In the genomic region with DNA sequence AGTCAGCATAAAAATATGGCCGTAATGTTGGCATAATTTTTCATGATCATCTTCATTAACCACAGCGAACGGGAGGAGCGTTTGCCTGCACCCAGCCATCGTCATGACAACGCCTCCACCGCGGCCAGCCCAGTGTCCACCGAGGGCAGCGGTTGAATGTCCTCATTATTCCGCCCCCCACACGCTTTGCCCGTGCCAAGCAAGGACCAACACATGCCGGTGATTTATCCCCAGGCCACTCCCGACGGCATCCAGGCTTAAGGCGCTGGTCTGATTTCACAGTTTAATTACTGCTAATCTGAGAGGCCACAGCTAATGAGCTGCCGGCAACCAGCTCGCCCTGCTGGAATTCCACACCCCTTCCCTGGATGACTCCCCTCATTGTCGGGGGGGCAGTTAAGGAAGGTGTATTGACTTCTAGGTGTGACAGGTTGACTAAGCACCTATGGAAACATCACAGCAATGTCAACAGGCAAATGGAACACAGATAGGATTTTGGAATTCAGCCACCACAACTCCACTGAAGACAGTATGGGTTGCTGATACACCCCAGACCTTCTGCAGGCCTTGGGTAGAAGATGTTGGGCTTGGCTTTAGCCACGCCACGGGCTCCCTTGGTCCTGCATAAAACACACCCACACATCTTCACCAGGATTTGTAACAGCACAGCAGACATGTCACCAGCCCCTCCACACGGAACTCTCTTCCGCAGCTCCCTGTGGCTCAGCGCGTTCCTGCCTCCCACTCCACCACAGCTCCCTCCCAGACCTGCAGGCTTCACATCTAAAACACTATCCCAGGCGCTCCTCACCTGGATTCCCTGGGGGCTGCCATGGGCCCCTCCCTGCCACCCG, we compare ENCODE assay signal across 23 cellular contexts.
DNase-seq lines count a peak whose midpoint lies in the region; ATAC-seq, FAIRE-seq and TF ChIP-seq lines count a peak whose summit lies in the region.
"Had no signal": no experiment of that assay in that cellular context is flagged by ENCODE, and none has a peak within 500 bp of the region (broad histone marks: within the 10 kb centered on the region; RNA-seq: fewer than 3 reads in every experiment).

No MANE protein-coding gene starts in this region.

- H4K20me1 ChIP-seq in astrocyte (ENCODE audit: insufficient read depth, low read length): no peaks in the 10 kb centered on the region

- DNase-seq in NCI-H2029 (lab: John Stamatoyannopoulos, UW): peak; percentile 2
- DNase-seq in NCI-H2029 treated with DMSO at 0.1 percent for 48 hours (lab: John Stamatoyannopoulos, UW): no peak
- peak; percentile 60 to 72 for DNase-seq in NCI-H2081 (lab: John Stamatoyannopoulos, UW)
- DNase-seq in astrocyte (ENCODE audit: low read depth): no peak
- peak; percentile 62 for DNase-seq in posterior vena cava (ENCODE audit: low spot score)
- DNase-seq in NK-92 treated with Interleukin-12 subunit alpha and Interleukin-12 subunit beta, amount 100 ng/mL, for 24 hours (lab: John Stamatoyannopoulos, UW): no peak
- DNase-seq in activated T-cell treated with anti-CD3 and anti-CD28 coated beads, Interleukin-2, amount 50 U/mL, for 1 hour: no peak
- no peak for DNase-seq in activated T-cell treated with anti-CD3 and anti-CD28 coated beads, Interleukin-2, amount 50 U/mL, for 72 hours
- DNase-seq: activated CD4-positive, alpha-beta T cell treated with anti-CD3 and anti-CD28 coated beads, Interleukin-2, amount 10 ng/mL, durations not matched to agents 24 days and 14 days; activated CD8-positive, alpha-beta memory T cell treated with anti-CD3 and anti-CD28 coated beads, Interleukin-2, amount 10 ng/mL, durations not matched to agents 7 days and 5 days; activated naive CD4-positive, alpha-beta T cell treated with anti-CD3 and anti-CD28 coated beads, Interleukin-2, amount 50 U/mL, for 16 hours; cortex of kidney; DND-41; GM23248; NCI-H2107; stimulated activated CD4-positive, alpha-beta T cell treated with anti-CD3 and anti-CD28 coated beads, Interleukin-4, amount 100 ng/mL, for 1 hour had no signal

- no peaks in the 10 kb centered on the region for H3K36me3 ChIP-seq in astrocyte (ENCODE audit: insufficient read depth, low read length)
- H3K36me3 ChIP-seq: cardiac muscle cell had no signal

- no peaks in the 10 kb centered on the region for H3K79me2 ChIP-seq in astrocyte (ENCODE audit: insufficient read depth, low read length)

- no peak overlapping the region for H3K4me3 Mint-ChIP-seq in astrocyte (ENCODE audit: unreplicated experiment)
- no peak overlapping the region for H3K4me3 Mint-ChIP-seq in activated T-cell treated with anti-CD3 and anti-CD28 coated beads, Interleukin-2, amount 50 U/mL, for 72 hours
- H3K4me3 Mint-ChIP-seq: activated CD4-positive, alpha-beta T cell treated with anti-CD3 and anti-CD28 coated beads, Interleukin-2, amount 10 ng/mL, durations not matched to agents 24 days and 14 days; activated CD8-positive, alpha-beta memory T cell treated with anti-CD3 and anti-CD28 coated beads, Interleukin-2, amount 10 ng/mL, durations not matched to agents 7 days and 5 days; B cell; stimulated activated memory B cell treated with anti-CD40 and anti-IgM and Interleukin-4, amounts not matched to agents 10 μg/mL and 1 μg/mL and 100 μg/mL, for 72 hours; T-helper 2 cell treated with Interferon-gamma antibody and Interleukin-4, amounts not matched to agents 5 μg/mL and 100 μg/mL, for 36 hours had no signal

- no peaks in the 10 kb centered on the region for H3K27me3 Mint-ChIP-seq in astrocyte (ENCODE audit: low read depth, unreplicated experiment)
- H3K27me3 Mint-ChIP-seq in activated T-cell treated with anti-CD3 and anti-CD28 coated beads, Interleukin-2, amount 50 U/mL, for 72 hours (ENCODE audit: low read depth): peaks cover 9% of the 10 kb centered on the region
- H3K27me3 Mint-ChIP-seq: activated CD4-positive, alpha-beta T cell treated with anti-CD3 and anti-CD28 coated beads, Interleukin-2, amount 10 ng/mL, durations not matched to agents 24 days and 14 days; activated CD8-positive, alpha-beta memory T cell treated with anti-CD3 and anti-CD28 coated beads, Interleukin-2, amount 10 ng/mL, durations not matched to agents 7 days and 5 days; B cell had no signal

- H3K9ac ChIP-seq in astrocyte (ENCODE audit: low read length): no peak overlapping the region
- H3K9ac ChIP-seq: GM23248 had no signal

- FAIRE-seq in astrocyte (lab: Jason Lieb, UNC): no peak
- FAIRE-seq: A549, kidney had no signal

- no peak overlapping the region for H3K4me3 ChIP-seq in astrocyte (ENCODE audit: insufficient read depth, low read depth, low read length)
- H3K4me3 ChIP-seq: A549, cardiac muscle cell, GM23248, smooth muscle cell had no signal

- H3K27ac Mint-ChIP-seq in astrocyte (ENCODE audit: unreplicated experiment): no peak overlapping the region
- no peak overlapping the region for H3K27ac Mint-ChIP-seq in activated T-cell treated with anti-CD3 and anti-CD28 coated beads, Interleukin-2, amount 50 U/mL, for 72 hours
- H3K27ac Mint-ChIP-seq: activated CD4-positive, alpha-beta T cell treated with anti-CD3 and anti-CD28 coated beads, Interleukin-2, amount 10 ng/mL, durations not matched to agents 24 days and 14 days; activated CD8-positive, alpha-beta memory T cell treated with anti-CD3 and anti-CD28 coated beads, Interleukin-2, amount 10 ng/mL, durations not matched to agents 7 days and 5 days; B cell; stimulated activated memory B cell treated with anti-CD40 and anti-IgM and Interleukin-4, amounts not matched to agents 10 μg/mL and 1 μg/mL and 100 μg/mL, for 72 hours; T-helper 2 cell treated with Interferon-gamma antibody and Interleukin-4, amounts not matched to agents 5 μg/mL and 100 μg/mL, for 36 hours had no signal

- peak overlapping the region; percentile 19 for H3K4me2 ChIP-seq in astrocyte (ENCODE audit: low read length)
- H3K4me2 ChIP-seq: A549, smooth muscle cell had no signal

- H3K4me1 ChIP-seq in astrocyte (ENCODE audit: insufficient read depth, low read length): peaks cover 2% of the 10 kb centered on the region
- H3K4me1 ChIP-seq: A549 had no signal

- ATAC-seq in activated T-cell treated with anti-CD3 and anti-CD28 coated beads, Interleukin-2, amount 50 U/mL, for 72 hours (replicated peaks in 1 of 2): no peak
- ATAC-seq: A549; activated CD8-positive, alpha-beta memory T cell treated with anti-CD3 and anti-CD28 coated beads, Interleukin-2, amount 10 ng/mL, durations not matched to agents 7 days and 5 days; stimulated activated memory B cell treated with anti-CD40 and anti-IgM and Interleukin-4, amounts not matched to agents 10 μg/mL and 1 μg/mL and 100 μg/mL, for 72 hours had no signal

- no peaks in the 10 kb centered on the region for H3K4me1 Mint-ChIP-seq in astrocyte (ENCODE audit: low read depth, unreplicated experiment)
- H3K4me1 Mint-ChIP-seq in activated T-cell treated with anti-CD3 and anti-CD28 coated beads, Interleukin-2, amount 50 U/mL, for 72 hours (ENCODE audit: low read depth): no peaks in the 10 kb centered on the region
- H3K4me1 Mint-ChIP-seq: activated CD4-positive, alpha-beta T cell treated with anti-CD3 and anti-CD28 coated beads, Interleukin-2, amount 10 ng/mL, durations not matched to agents 24 days and 14 days; activated CD8-positive, alpha-beta memory T cell treated with anti-CD3 and anti-CD28 coated beads, Interleukin-2, amount 10 ng/mL, durations not matched to agents 7 days and 5 days; B cell; stimulated activated memory B cell treated with anti-CD40 and anti-IgM and Interleukin-4, amounts not matched to agents 10 μg/mL and 1 μg/mL and 100 μg/mL, for 72 hours had no signal

- H3K9me3 Mint-ChIP-seq in astrocyte (ENCODE audit: unreplicated experiment): peaks cover 33% of the 10 kb centered on the region
- peaks cover 22 to 25% of the 10 kb centered on the region in 2 donors for H3K9me3 Mint-ChIP-seq in activated T-cell treated with anti-CD3 and anti-CD28 coated beads, Interleukin-2, amount 50 U/mL, for 72 hours

- no peaks in the 10 kb centered on the region for H3K27me3 ChIP-seq in astrocyte (ENCODE audit: insufficient read depth, low read length)
- H3K27me3 ChIP-seq: cardiac muscle cell had no signal

- TF ChIP-seq CTCF in astrocyte (IDR thresholded peaks at IDR 0.05; ENCODE audit: insufficient read depth, low read depth, low read length): no peak

- H3K9me3 ChIP-seq in astrocyte (ENCODE audit: insufficient read depth, low read depth, low read length): peaks cover 19% of the 10 kb centered on the region

- H2AFZ ChIP-seq in astrocyte (ENCODE audit: low read depth, low read length): peak overlapping the region; percentile 41
- H2AFZ ChIP-seq: GM23248 had no signal

- H3K27ac ChIP-seq in astrocyte (ENCODE audit: low read depth, low read length): no peak overlapping the region
- H3K27ac ChIP-seq: A549, cardiac muscle cell, GM23248 had no signal

- intact Hi-C loops in posterior vena cava (cut with DNase I): no loop called here

- no peaks in the 10 kb centered on the region for H3K36me3 Mint-ChIP-seq in astrocyte (ENCODE audit: low read depth, unreplicated experiment)
- peaks cover 5 to 16% of the 10 kb centered on the region in 2 donors for H3K36me3 Mint-ChIP-seq in activated T-cell treated with anti-CD3 and anti-CD28 coated beads, Interleukin-2, amount 50 U/mL, for 72 hours (ENCODE audit: insufficient read depth in 2 of 2)
- H3K36me3 Mint-ChIP-seq: activated CD8-positive, alpha-beta memory T cell treated with anti-CD3 and anti-CD28 coated beads, Interleukin-2, amount 10 ng/mL, durations not matched to agents 7 days and 5 days had no signal

Comparison
In these comparisons a context has a peak if more than half of its experiments do, and no peak if none do; other contexts are left out.
1. DNase-seq: peak in NCI-H2029 (single experiment), NCI-H2081 (2 of 2) and posterior vena cava (single experiment); none in NCI-H2029 treated with DMSO at 0.1 percent for 48 hours (single experiment), astrocyte (single experiment), NK-92 treated with Interleukin-12 subunit alpha and Interleukin-12 subunit beta, amount 100 ng/mL, for 24 hours (single experiment), activated T-cell treated with anti-CD3 and anti-CD28 coated beads, Interleukin-2, amount 50 U/mL, for 1 hour (single experiment) and activated T-cell treated with anti-CD3 and anti-CD28 coated beads, Interleukin-2, amount 50 U/mL, for 72 hours (0 of 2).